Comparison of ENCODE assay signal across 19 cellular contexts in the genomic region with DNA sequence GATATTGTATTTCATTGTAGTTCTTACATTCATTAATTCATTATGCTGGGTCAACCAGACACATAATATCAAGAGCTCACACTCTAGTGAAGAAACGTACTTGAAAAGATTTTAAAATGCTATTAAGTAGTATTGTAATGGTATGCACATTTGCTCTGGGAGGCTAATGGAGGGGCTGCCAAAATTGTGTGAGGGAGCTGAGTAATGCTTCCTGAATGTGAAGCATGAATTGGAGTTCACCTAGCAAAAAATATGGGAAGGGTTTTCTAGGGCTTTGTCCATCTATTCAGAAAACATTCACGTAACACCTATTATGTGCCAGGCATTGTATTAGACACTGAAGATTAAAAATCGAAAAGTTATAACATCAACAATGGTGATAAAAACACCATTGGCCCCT.
"Had no signal": no experiment of that assay in that cellular context is flagged by ENCODE, and none has a peak within 500 bp of the region (broad histone marks: within the 10 kb centered on the region; RNA-seq: fewer than 3 reads in every experiment).

No MANE protein-coding gene starts in this region.

- DNase-seq: activated CD4-positive, alpha-beta T cell treated with anti-CD3 and anti-CD28 coated beads for 48 hours; activated CD8-positive, alpha-beta memory T cell treated with anti-CD3 and anti-CD28 coated beads, Interleukin-2, amount 50 U/mL, for 4 hours; activated CD8-positive, alpha-beta T cell treated with anti-CD3 and anti-CD28 coated beads, Interleukin-2, amount 10 ng/mL, durations not matched to agents 7 days and 5 days; activated gamma-delta T cell treated with Interleukin-2 at 50 U/mL for 16 hours; activated naive CD8-positive, alpha-beta T cell treated with anti-CD3 and anti-CD28 coated beads for 36 hours; activated T-cell treated with anti-CD3 and anti-CD28 coated beads, Interleukin-2, amount 50 U/mL, for 72 hours; glutamatergic neuron; hypothalamus; left ventricle myocardium inferior; natural killer cell; right cardiac atrium; stimulated activated naive CD8-positive, alpha-beta T cell treated with anti-CD3 and anti-CD28 coated beads, Interleukin-15, Interleukin-2, amounts not matched to agents 100 U/mL and 50 U/mL, for 24 hours; T-helper 17 cell; upper lobe of right lung had no signal

- H3K4me3 ChIP-seq: breast epithelium, left ventricle myocardium inferior, smooth muscle cell, upper lobe of right lung had no signal

- FAIRE-seq: endometrium had no signal

- H3K27ac ChIP-seq: breast epithelium, left ventricle myocardium inferior, upper lobe of right lung had no signal

- H3K9me3 ChIP-seq: breast epithelium, left ventricle myocardium inferior, upper lobe of right lung had no signal

- H3K4me2 ChIP-seq: smooth muscle cell had no signal

- H3K36me3 ChIP-seq: breast epithelium, left ventricle myocardium inferior, upper lobe of right lung had no signal

- H3K27me3 ChIP-seq: breast epithelium, upper lobe of right lung had no signal

- ATAC-seq: activated CD8-positive, alpha-beta T cell treated with anti-CD3 and anti-CD28 coated beads, Interleukin-2, amount 10 ng/mL, durations not matched to agents 7 days and 5 days; activated T-cell treated with anti-CD3 and anti-CD28 coated beads, Interleukin-2, amount 50 U/mL, for 72 hours; esophagus mucosa; natural killer cell; right cardiac atrium; stimulated activated naive CD8-positive, alpha-beta T cell treated with anti-CD3 and anti-CD28 coated beads, Interleukin-15, Interleukin-2, amounts not matched to agents 100 U/mL and 50 U/mL, for 24 hours; T-helper 17 cell; upper lobe of right lung; WTC11 had no signal

- H3K4me1 ChIP-seq: breast epithelium had no signal
